ENCODE assay signal across 8 cellular contexts in genomic region chr19:35545855-35546381, GRCh38.
DNase-seq lines count a peak whose midpoint lies in the region; ATAC-seq and TF ChIP-seq lines count a peak whose summit lies in the region.

No MANE protein-coding gene starts in this region.

- DNase-seq in D341Med (ENCODE audit: low spot score) (peak; percentile 65), NCI-H1436 (lab: John Stamatoyannopoulos, UW) (no peak)
- peak; percentile 51 to 54 for DNase-seq in activated CD4-positive, alpha-beta T cell treated with anti-CD3 and anti-CD28 coated beads, Interleukin-2, amount 50 U/mL, for 4 hours
- DNase-seq in effector CD8-positive, alpha-beta T cell (lab: John Stamatoyannopoulos, UW) = peak; percentile 39
- peak; percentile 79 for DNase-seq in stimulated activated naive CD8-positive, alpha-beta T cell treated with anti-CD3 and anti-CD28 coated beads, Interleukin-15, Interleukin-2, amounts not matched to agents 100 U/mL and 50 U/mL, for 24 hours

- H3K4me1 ChIP-seq in Loucy (ENCODE audit: insufficient read depth, low read length, poor library complexity, severe bottlenecking) (peaks cover 27% of the 10 kb centered on the region), mucosa of rectum (ENCODE audit: control insufficient read depth in 2 of 2, insufficient read depth in 2 of 2, low read length in 2 of 2) (peaks cover 8 to 16% of the 10 kb centered on the region in 2 donors)

- TF ChIP-seq CTCF in Loucy (conservative IDR thresholded peaks at IDR 0.05; ENCODE audit: low read length) = no peak

- H3K9me3 ChIP-seq in Loucy (ENCODE audit: insufficient read depth, low read depth, low read length) = no peaks in the 10 kb centered on the region
- no peaks in the 10 kb centered on the region for H3K9me3 ChIP-seq in mucosa of rectum (ENCODE audit: control insufficient read depth in 2 of 2, low read length in 2 of 2)

- no peaks in the 10 kb centered on the region for H3F3A ChIP-seq in Loucy (ENCODE audit: low read depth)

- H3K27ac ChIP-seq in mucosa of rectum (ENCODE audit: low read depth in 2 of 2, low read length in 2 of 2) = peak overlapping the region in 1 of 2 donors; percentile 71

- H2AFZ ChIP-seq in Loucy (ENCODE audit: low read length) = peak overlapping the region; percentile 86

- no peaks in the 10 kb centered on the region for H3K27me3 ChIP-seq in Loucy (ENCODE audit: insufficient read depth, low read length, poor library complexity, severe bottlenecking)
- H3K27me3 ChIP-seq in mucosa of rectum (ENCODE audit: control insufficient read depth in 2 of 2, insufficient read depth in 2 of 2, low read length in 2 of 2) = no peaks in the 10 kb centered on the region

- peak overlapping the region; percentile 99 for H3K4me3 ChIP-seq in Loucy (ENCODE audit: low read length, poor library complexity, severe bottlenecking)
- peak overlapping the region; percentile 85 to 90 for H3K4me3 ChIP-seq in mucosa of rectum (ENCODE audit: low read length in 2 of 2)

- peaks cover 40% of the 10 kb centered on the region for H3K79me2 ChIP-seq in Loucy (ENCODE audit: insufficient read depth, low read length)

- H4K20me1 ChIP-seq in Loucy (ENCODE audit: insufficient read depth, low read length, poor library complexity, severe bottlenecking) = no peaks in the 10 kb centered on the region

- no peaks in the 10 kb centered on the region for H3K36me3 ChIP-seq in Loucy (ENCODE audit: insufficient read depth, low read length)
- H3K36me3 ChIP-seq in mucosa of rectum (ENCODE audit: control insufficient read depth in 2 of 2, insufficient read depth in 2 of 2, low read length in 2 of 2) = peaks cover 0 to 4% of the 10 kb centered on the region in 2 donors

- no peaks in the 10 kb centered on the region for H3K9me2 ChIP-seq in Loucy (replicated peaks; ENCODE audit: low read depth, low read length)

- H3K9ac ChIP-seq in Loucy (ENCODE audit: low read depth, low read length, poor library complexity, severe bottlenecking) = peak overlapping the region; percentile 99
- peak overlapping the region; percentile 86 to 88 for H3K9ac ChIP-seq in mucosa of rectum (ENCODE audit: low read depth in 1 of 2, low read length in 2 of 2)

- peak; percentile 36 for ATAC-seq in GM21723 (IDR thresholded peaks at IDR 0.05; ENCODE audit: unreplicated experiment)
- ATAC-seq in stimulated activated naive CD8-positive, alpha-beta T cell treated with anti-CD3 and anti-CD28 coated beads, Interleukin-15, Interleukin-2, amounts not matched to agents 100 U/mL and 50 U/mL, for 24 hours = peak; percentile 81

- peak overlapping the region; percentile 92 for H3K4me2 ChIP-seq in Loucy (ENCODE audit: low read depth, low read length, poor library complexity, severe bottlenecking)
